In the genomic region with DNA sequence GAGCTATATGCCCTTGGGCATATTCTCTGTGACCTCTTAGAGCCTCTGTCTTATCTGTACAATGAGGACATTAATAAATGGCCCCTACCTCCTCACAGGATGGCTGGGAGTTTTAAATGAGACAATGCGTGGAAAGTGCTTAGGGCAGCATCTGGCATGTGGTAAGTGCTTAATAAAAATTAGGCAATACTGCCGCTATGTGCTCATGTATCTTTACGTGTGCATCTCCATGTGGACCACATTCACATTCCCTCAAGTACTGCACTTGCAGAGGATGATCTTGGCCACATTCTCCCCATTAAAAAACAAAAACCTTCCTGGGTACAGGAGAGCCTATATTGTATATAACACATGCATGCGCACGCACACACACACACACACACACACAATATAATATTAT, we compare ENCODE assay signal across 7 cellular contexts. TPM values are rescaled to one million over a fixed set of nuclear protein-coding genes. Genes with fewer than 3 reads are reported as not detected.
"Had no signal": no experiment of that assay in that cellular context is flagged by ENCODE, and none has a peak within 500 bp of the region (broad histone marks: within the 10 kb centered on the region; RNA-seq: fewer than 3 reads in every experiment).

No MANE protein-coding gene starts in this region.

- H3K27ac Mint-ChIP-seq: GM23338, H9, IgD-negative memory B cell had no signal

- H3K4me3 ChIP-seq: GM23338 had no signal

- DNase-seq: H9, HCEC 1CT, KBM-7 had no signal

- H3K4me2 ChIP-seq: GM23338 had no signal

- H3K9me3 Mint-ChIP-seq: GM23338, H9 had no signal

- H2AFZ ChIP-seq: GM23338 had no signal

- H3K4me3 Mint-ChIP-seq: GM23338, H9, IgD-negative memory B cell had no signal

- H3K4me1 Mint-ChIP-seq: IgD-negative memory B cell had no signal

RNA-seq across cellular contexts. Expression of a gene that starts 19.1 kb away (rescaled TPM):
- total RNA-seq: GM23338, H1, H9, HT-29 had no signal
